In the genomic region with DNA sequence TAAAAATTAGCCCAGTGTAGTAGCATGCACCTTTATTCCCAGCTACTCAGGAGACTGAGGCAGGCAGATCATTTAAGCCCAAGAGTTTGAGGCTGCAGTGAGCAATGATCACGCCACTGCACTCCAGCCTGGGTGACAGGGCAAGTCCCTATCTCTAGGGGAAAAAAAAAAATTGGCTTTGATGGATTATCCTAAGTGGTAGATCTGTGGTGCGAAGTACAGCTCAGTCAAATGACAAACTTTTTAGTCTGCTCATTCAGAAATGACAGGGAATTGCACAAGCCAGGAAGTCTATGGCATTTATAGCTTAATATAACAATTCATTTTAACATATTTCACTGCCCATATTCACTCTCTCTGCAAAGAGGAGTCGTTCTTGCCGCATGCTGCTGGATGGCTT, we compare ENCODE assay signal across 25 cellular contexts. TPM values are rescaled to one million over a fixed set of nuclear protein-coding genes. Genes with fewer than 3 reads are reported as not detected.
DNase-seq lines count a peak whose midpoint lies in the region; ATAC-seq, FAIRE-seq and TF ChIP-seq lines count a peak whose summit lies in the region.
"Had no signal": no experiment of that assay in that cellular context is flagged by ENCODE, and none has a peak within 500 bp of the region (broad histone marks: within the 10 kb centered on the region; RNA-seq: fewer than 3 reads in every experiment).

No MANE protein-coding gene starts in this region.

- no peaks in the 10 kb centered on the region for H3K9me3 ChIP-seq in BLaER1 treated with 17β-estradiol and CSF1 and Interleukin-3, amounts not matched to agents 10 nM and 100 nM (replicated peaks in 1 of 11)
- H3K9me3 ChIP-seq in MM.1S (replicated peaks; ENCODE audit: insufficient read depth, low read length) (no peaks in the 10 kb centered on the region), K562 (replicated peaks; ENCODE audit: control insufficient read depth, insufficient read depth, low read depth, low read length) (no peaks in the 10 kb centered on the region)
- H3K9me3 ChIP-seq: ascending aorta, Caco-2, SJCRH30 had no signal

- TF ChIP-seq CTCF in MM.1S (IDR thresholded peaks at IDR 0.05; ENCODE audit: low read length) (no peak), K562 (IDR thresholded peaks at IDR 0.05 in 2 of 3, conservative IDR thresholded peaks at IDR 0.05 in 1 of 3; ENCODE audit: insufficient read depth in 2 of 3, low read depth in 1 of 3, low read length in 3 of 3) (no peak)

- no peak overlapping the region for H3K4me3 ChIP-seq in BLaER1 treated with 17β-estradiol and CSF1 and Interleukin-3, amounts not matched to agents 10 nM and 100 nM
- H3K4me3 ChIP-seq in MM.1S (ENCODE audit: low read length) (no peak overlapping the region), K562 (no peak overlapping the region)
- H3K4me3 ChIP-seq: ascending aorta, lung, SJCRH30 had no signal

- H3F3A ChIP-seq in MM.1S (ENCODE audit: insufficient read depth, low read length): peaks cover 11% of the 10 kb centered on the region

- CTCF ChIA-PET in K562 (lab: Yijun Ruan, JAX; ENCODE audit: low intra/inter-chr PET ratio): no interaction called here

- H2AFZ ChIP-seq in MM.1S (ENCODE audit: low read length) (0 out of 2 replicates have a peak overlapping the region, but pooled peaks have one; percentile 44), K562 (ENCODE audit: low read depth, low read length) (no peak overlapping the region)

- H3K36me3 ChIP-seq in BLaER1 treated with 17β-estradiol and CSF1 and Interleukin-3, amounts not matched to agents 10 nM and 100 nM: no peaks in the 10 kb centered on the region
- H3K36me3 ChIP-seq in MM.1S (replicated peaks; ENCODE audit: insufficient read depth, low read length) (no peaks in the 10 kb centered on the region), K562 (ENCODE audit: control insufficient read depth, insufficient read depth, low read length) (peaks cover 55% of the 10 kb centered on the region; the same call in 2 of the 3 replicates)
- H3K36me3 ChIP-seq: ascending aorta, SJCRH30 had no signal

- TF ChIP-seq EP300 in K562 (IDR thresholded peaks at IDR 0.05; ENCODE audit: low read length): no peak

- DNase-seq in activated CD4-positive, alpha-beta T cell treated with anti-CD3 and anti-CD28 coated beads, Interleukin-2, amount 10 ng/mL, durations not matched to agents 24 days and 14 days: no peak
- no peak for DNase-seq in activated CD4-positive, alpha-beta T cell treated with anti-CD3 and anti-CD28 coated beads, Interleukin-2, amount 50 U/mL, for 4 hours
- DNase-seq in MM.1S (no peak), K562 (ENCODE audit: extremely low read depth in 1 of 4, low spot score in 3 of 4) (no peak), Kasumi-1 (lab: John Stamatoyannopoulos, UW) (no peak), globus pallidus (ENCODE audit: low spot score) (no peak)
- DNase-seq: activated CD4-positive, alpha-beta T cell treated with anti-CD3 and anti-CD28 coated beads, Interleukin-2, amount 50 U/mL, for 1 hour; activated T-cell treated with anti-CD3 and anti-CD28 coated beads, Interleukin-2, amount 50 U/mL, for 1 hour; Caco-2; DMS79; kidney; NCI-H2171; small intestine; stimulated activated CD4-positive, alpha-beta T cell treated with anti-CD3 and anti-CD28 coated beads, Interleukin-1b, Interleukin-23, amount 100 ng/mL, for 48 hours had no signal

- intact Hi-C loops in activated CD4-positive, alpha-beta T cell treated with anti-CD3 and anti-CD28 coated beads, Interleukin-2, amount 10 ng/mL, durations not matched to agents 24 days and 14 days (cut with micrococcal nuclease): no loop called here
- intact Hi-C loops in K562 (cut with micrococcal nuclease): no loop called here

- H3K9ac ChIP-seq in BLaER1 treated with 17β-estradiol and CSF1 and Interleukin-3, amounts not matched to agents 10 nM and 100 nM: no peak overlapping the region
- no peak overlapping the region for H3K9ac ChIP-seq in MM.1S (ENCODE audit: low read length)
- no peak overlapping the region for H3K9ac ChIP-seq in K562 (ENCODE audit: insufficient read depth in 1 of 2, low read depth in 2 of 2, low read length in 2 of 2)

- no peaks in the 10 kb centered on the region for H3K27me3 ChIP-seq in BLaER1 treated with 17β-estradiol and CSF1 and Interleukin-3, amounts not matched to agents 10 nM and 100 nM
- H3K27me3 ChIP-seq in MM.1S (replicated peaks; ENCODE audit: insufficient read depth, low read length) (no peaks in the 10 kb centered on the region), K562 (ENCODE audit: control insufficient read depth in 2 of 2, insufficient read depth in 2 of 2, low read length in 2 of 2) (no peaks in the 10 kb centered on the region)
- H3K27me3 ChIP-seq: ascending aorta, SJCRH30 had no signal

- H4K20me1 ChIP-seq in BLaER1 treated with 17β-estradiol and CSF1 and Interleukin-3, amounts not matched to agents 10 nM and 100 nM: no peaks in the 10 kb centered on the region
- H4K20me1 ChIP-seq in MM.1S (ENCODE audit: insufficient read depth, low read length) (no peaks in the 10 kb centered on the region), K562 (replicated peaks; ENCODE audit: control insufficient read depth, insufficient read depth, low read length) (no peaks in the 10 kb centered on the region)

- no peak for ATAC-seq in K562
- no peak for ATAC-seq in GM19452 (IDR thresholded peaks at IDR 0.05; ENCODE audit: unreplicated experiment)
- ATAC-seq: Panc1 had no signal

- BruUV-seq in K562 (replicated peaks; lab: Mats Ljungman, UMichigan): no TSS peak

- H3K36me3 Mint-ChIP-seq in activated CD4-positive, alpha-beta T cell treated with anti-CD3 and anti-CD28 coated beads, Interleukin-2, amount 10 ng/mL, durations not matched to agents 24 days and 14 days (ENCODE audit: low read depth): peaks cover 54% of the 10 kb centered on the region

- in situ Hi-C loops in K562 (cut with MboI): no loop called here

- H3K9me1 ChIP-seq in K562 (ENCODE audit: control insufficient read depth, insufficient read depth, low read length): no peaks in the 10 kb centered on the region

- H3K27me3 Mint-ChIP-seq in activated CD4-positive, alpha-beta T cell treated with anti-CD3 and anti-CD28 coated beads, Interleukin-2, amount 10 ng/mL, durations not matched to agents 24 days and 14 days: no peaks in the 10 kb centered on the region
- H3K27me3 Mint-ChIP-seq: central memory CD8-positive, alpha-beta T cell had no signal

- WGBS in K562 (ENCODE audit: insufficient coverage, low coverage, missing lambda C conversion rate): 69% methylated on average over 4 of the region's 4 CpGs

- no peaks in the 10 kb centered on the region for H3K9me2 ChIP-seq in MM.1S (replicated peaks; ENCODE audit: insufficient read depth, low read length)

- H3K4me1 ChIP-seq in BLaER1 treated with 17β-estradiol and CSF1 and Interleukin-3, amounts not matched to agents 10 nM and 100 nM: peaks cover 24 to 72% (median 50%) of the 10 kb centered on the region in 10 experiments
- H3K4me1 ChIP-seq in MM.1S (ENCODE audit: low read length): peaks cover 35% of the 10 kb centered on the region
- no peaks in the 10 kb centered on the region; a peak in 1 of 5 replicates for H3K4me1 ChIP-seq in K562 (replicated peaks in 1 of 2; ENCODE audit: control insufficient read depth in 2 of 2, insufficient read depth in 2 of 2, low read length in 2 of 2)
- H3K4me1 ChIP-seq: ascending aorta had no signal

- H3K9me3 Mint-ChIP-seq in activated CD4-positive, alpha-beta T cell treated with anti-CD3 and anti-CD28 coated beads, Interleukin-2, amount 10 ng/mL, durations not matched to agents 24 days and 14 days: no peaks in the 10 kb centered on the region
- H3K9me3 Mint-ChIP-seq: activated naive CD4-positive, alpha-beta T cell treated with anti-CD3 and anti-CD28 coated beads, Interleukin-2, amount 50 U/mL, for 72 hours; central memory CD8-positive, alpha-beta T cell had no signal

- H3K79me2 ChIP-seq in MM.1S (ENCODE audit: low read length) (no peaks in the 10 kb centered on the region), K562 (ENCODE audit: control insufficient read depth, insufficient read depth, low read length) (no peaks in the 10 kb centered on the region)

- POLR2A ChIA-PET in K562 (lab: Yijun Ruan, JAX): interaction anchor here (0.6 to 2.8 kb wide), 9 partner anchors 10 to 71 kb away, joined by 3 to 15 read pairs (median 4); no protein-coding TSS in a partner anchor

- peak overlapping the region; percentile 5 for H3K27ac Mint-ChIP-seq in activated CD4-positive, alpha-beta T cell treated with anti-CD3 and anti-CD28 coated beads, Interleukin-2, amount 10 ng/mL, durations not matched to agents 24 days and 14 days
- H3K27ac Mint-ChIP-seq: activated naive CD4-positive, alpha-beta T cell treated with anti-CD3 and anti-CD28 coated beads, Interleukin-2, amount 50 U/mL, for 72 hours had no signal

- H3K27ac ChIP-seq in BLaER1 treated with 17β-estradiol and CSF1 and Interleukin-3, amounts not matched to agents 10 nM and 100 nM: no peak overlapping the region
- H3K27ac ChIP-seq in MM.1S (ENCODE audit: low read length): peak overlapping the region; percentile 80; the same call in 1 of the 2 replicates
- no peak overlapping the region for H3K27ac ChIP-seq in K562 (ENCODE audit: extremely low read depth, low read depth, low read length)
- H3K27ac ChIP-seq: ascending aorta, SJCRH30, VCaP had no signal

- TF ChIP-seq RAD21 in K562 (CRISPR knock-in tag; conservative IDR thresholded peaks at IDR 0.05 in 1 of 2, IDR thresholded peaks at IDR 0.05 in 1 of 2): no peak

- H3K4me3 Mint-ChIP-seq in activated CD4-positive, alpha-beta T cell treated with anti-CD3 and anti-CD28 coated beads, Interleukin-2, amount 10 ng/mL, durations not matched to agents 24 days and 14 days: no peak overlapping the region
- H3K4me3 Mint-ChIP-seq: central memory CD8-positive, alpha-beta T cell had no signal

- H3K4me1 Mint-ChIP-seq in activated CD4-positive, alpha-beta T cell treated with anti-CD3 and anti-CD28 coated beads, Interleukin-2, amount 10 ng/mL, durations not matched to agents 24 days and 14 days: peaks cover 51% of the 10 kb centered on the region

- no peak for TF ChIP-seq POLR2A in K562 (conservative IDR thresholded peaks at IDR 0.05)

- peak overlapping the region in 6 of 11 experiments; percentile 17 to 29 (median 22); a peak in 8 of 22 replicates for H3K4me2 ChIP-seq in BLaER1 treated with 17β-estradiol and CSF1 and Interleukin-3, amounts not matched to agents 10 nM and 100 nM
- no peak overlapping the region for H3K4me2 ChIP-seq in MM.1S (ENCODE audit: low read depth, low read length)
- no peak overlapping the region for H3K4me2 ChIP-seq in K562 (ENCODE audit: insufficient read depth, low read length)

- FAIRE-seq in K562 (lab: Jason Lieb, UNC): no peak
- FAIRE-seq: endothelial cell of umbilical vein, H1, kidney, small intestine had no signal

RNA-seq across cellular contexts. Expression of gene RNF157, which starts 33.0 kb away (rescaled TPM):
- 35.0 and 42.4 TPM in 2 replicates for total RNA-seq in activated CD4-positive, alpha-beta T cell treated with anti-CD3 and anti-CD28 coated beads, Interleukin-2, amount 10 ng/mL, durations not matched to agents 24 days and 14 days
- total RNA-seq in K562 (2011; cell fraction: chromatin; rRNA removed; ENCODE audit: low replicate concordance): 105 and 114 TPM in 2 replicates
- 43.7 and 60.5 TPM in 2 replicates for total RNA-seq in K562 (2011; cell fraction: nucleolus; rRNA removed)
- total RNA-seq in K562 (2011; cell fraction: nucleoplasm; rRNA removed): 85.8 and 127 TPM in 2 replicates
- total RNA-seq in K562 (2014; rRNA removed) (12.7 and 21.6 TPM in 2 replicates), K562 (2014; rRNA removed; fragmentation: Illumina TruSeq; extraction: Trizol) (16.3 and 17.9 TPM in 2 replicates), K562 (2015; rRNA removed; fragmentation: Illumina TruSeq; extraction: Trizol) (28.2 and 28.7 TPM in 2 replicates), K562 (2021) (28.6 and 29.0 TPM in 2 replicates)
- polyA plus RNA-seq in K562 (2011; rRNA removed) (30.5 and 37.8 TPM in 2 replicates), K562 (2014; fragmentation: Illumina TruSeq; extraction: Trizol) (29.0 and 31.7 TPM in 2 replicates), K562 (2014; fragmentation: Nextera tagmentation; extraction: Ambion mirVana) (10 to 100 TPM in 1 of 2 experiments, 1 to 10 TPM in 1; 8.1 to 12.7 TPM), K562 (2014; rRNA removed) (20.8 and 26.3 TPM in 2 replicates)
- 29.5 and 33.1 TPM in 2 replicates for polyA plus RNA-seq in K562 (2011; cell fraction: cytosol; rRNA removed)
- 28.4 and 36.3 TPM in 2 replicates for polyA plus RNA-seq in K562 (2011; cell fraction: nucleus; rRNA removed)
- 21.3 and 53.9 TPM in 2 replicates for polyA plus RNA-seq in K562 (2012)
- polyA minus RNA-seq in K562 (2011; rRNA and poly(A)+ RNA removed): 40.3 and 41.8 TPM in 2 replicates
- 30.4 and 40.2 TPM in 2 replicates for polyA minus RNA-seq in K562 (2011; cell fraction: cytosol; rRNA and poly(A)+ RNA removed)
- 13.2 and 28.3 TPM in 2 replicates for polyA minus RNA-seq in K562 (2011; cell fraction: nucleus; rRNA and poly(A)+ RNA removed)

RNA-seq across cellular contexts. Expression of gene UBALD2, which starts 57.9 kb away (rescaled TPM):
- total RNA-seq in activated CD4-positive, alpha-beta T cell treated with anti-CD3 and anti-CD28 coated beads, Interleukin-2, amount 10 ng/mL, durations not matched to agents 24 days and 14 days: 184 and 189 TPM in 2 replicates
- total RNA-seq in K562 (2011; cell fraction: chromatin; rRNA removed; ENCODE audit: low replicate concordance): 10.6 and 25.5 TPM in 2 replicates
- total RNA-seq in K562 (2011; cell fraction: nucleolus; rRNA removed): 27.3 and 33.0 TPM in 2 replicates
- 22.7 and 24.3 TPM in 2 replicates for total RNA-seq in K562 (2011; cell fraction: nucleoplasm; rRNA removed)
- total RNA-seq in K562 (2014; rRNA removed) (43.1 and 52.7 TPM in 2 replicates), K562 (2014; rRNA removed; fragmentation: Illumina TruSeq; extraction: Trizol) (5.8 and 7.6 TPM in 2 replicates), K562 (2015; rRNA removed; fragmentation: Illumina TruSeq; extraction: Trizol) (21.9 and 25.3 TPM in 2 replicates), K562 (2021) (85.3 and 94.1 TPM in 2 replicates)
- polyA plus RNA-seq in K562 (2011; rRNA removed) (46.6 and 79.6 TPM in 2 replicates), K562 (2014; fragmentation: Illumina TruSeq; extraction: Trizol) (17.4 and 39.3 TPM in 2 replicates), K562 (2014; fragmentation: Nextera tagmentation; extraction: Ambion mirVana) (1 to 10 TPM; 2.3 to 3.9 TPM), K562 (2014; rRNA removed) (40.6 and 46.5 TPM in 2 replicates)
- 34.5 and 74.0 TPM in 2 replicates for polyA plus RNA-seq in K562 (2011; cell fraction: cytosol; rRNA removed)
- polyA plus RNA-seq in K562 (2011; cell fraction: nucleus; rRNA removed): 55.6 and 56.6 TPM in 2 replicates
- 62.8 and 75.4 TPM in 2 replicates for polyA plus RNA-seq in K562 (2012)
- 8.0 and 8.5 TPM in 2 replicates for polyA minus RNA-seq in K562 (2011; rRNA and poly(A)+ RNA removed)
- 32.8 and 59.0 TPM in 2 replicates for polyA minus RNA-seq in K562 (2011; cell fraction: cytosol; rRNA and poly(A)+ RNA removed)
- 8.1 and 9.6 TPM in 2 replicates for polyA minus RNA-seq in K562 (2011; cell fraction: nucleus; rRNA and poly(A)+ RNA removed)

Comparison
In these comparisons a context has a peak if more than half of its experiments do, and no peak if none do; other contexts are left out.
1. H3K4me2 ChIP-seq: peak in BLaER1 treated with 17β-estradiol and CSF1 and Interleukin-3, amounts not matched to agents 10 nM and 100 nM (6 of 11); none in MM.1S (single experiment) and K562 (single experiment).